Comparison of ENCODE assay signal across 10 cellular contexts in genomic region chr12:19546611-19547162, GRCh38.
DNase-seq lines count a peak whose midpoint lies in the region; ATAC-seq, FAIRE-seq and TF ChIP-seq lines count a peak whose summit lies in the region.
"Had no signal": no experiment of that assay in that cellular context is flagged by ENCODE, and none has a peak within 500 bp of the region (broad histone marks: within the 10 kb centered on the region; RNA-seq: fewer than 3 reads in every experiment).

No MANE protein-coding gene starts in this region.

- TF ChIP-seq CTCF in right lobe of liver (IDR thresholded peaks at IDR 0.05): no peak
- TF ChIP-seq CTCF in HepG2 (CRISPR knock-in tag; IDR thresholded peaks at IDR 0.05): no peak
- TF ChIP-seq CTCF in gastroesophageal sphincter (IDR thresholded peaks at IDR 0.05): no peak

- no peak overlapping the region for H3K14ac ChIP-seq in neuronal stem cell (ENCODE audit: low read length)

- in situ Hi-C loops in HepG2 (cut with HindIII; ENCODE audit: extremely low pct_ligation_motif_present, low pct_unique_long_range_greater_than_20kb): no loop called here

- H3K27me3 ChIP-seq in right lobe of liver (no peaks in the 10 kb centered on the region), HepG2 (ENCODE audit: control insufficient read depth in 1 of 2, insufficient read depth in 2 of 2, low read length in 2 of 2) (no peaks in the 10 kb centered on the region), gastroesophageal sphincter (no peaks in the 10 kb centered on the region), neuronal stem cell (ENCODE audit: control insufficient read depth in 3 of 3, insufficient read depth in 3 of 3, low read depth in 1 of 3, low read length in 3 of 3) (no peaks in the 10 kb centered on the region), aorta (ENCODE audit: control insufficient read depth in 1 of 2, insufficient read depth in 2 of 2, low read length in 1 of 2) (no peaks in the 10 kb centered on the region)
- H3K27me3 ChIP-seq: pancreas had no signal

- peak in 3 of 4 donors; percentile 11 to 17 (median 12) for ATAC-seq in right lobe of liver
- no peak for ATAC-seq in HepG2
- ATAC-seq in gastroesophageal sphincter: no peak
- ATAC-seq in aorta (ENCODE audit: low FRiP score): peak; percentile 56
- no peak for ATAC-seq in HG03342 (IDR thresholded peaks at IDR 0.05; ENCODE audit: unreplicated experiment)

- H4K20me1 ChIP-seq in HepG2 (ENCODE audit: insufficient read depth, low read length): no peaks in the 10 kb centered on the region

- H2AFZ ChIP-seq in HepG2 (ENCODE audit: low read length) (no peak overlapping the region), neuronal stem cell (ENCODE audit: low read length) (peak overlapping the region; percentile 56)

- H4K91ac ChIP-seq in neuronal stem cell (ENCODE audit: low read depth, low read length, poor library complexity): no peak overlapping the region

- H3K9ac ChIP-seq in HepG2 (ENCODE audit: insufficient read depth, low read depth, low read length): no peak overlapping the region
- H3K9ac ChIP-seq in neuronal stem cell (ENCODE audit: low read depth, low read length, poor library complexity): no peak overlapping the region

- H3K27ac ChIP-seq in right lobe of liver: no peak overlapping the region
- no peak overlapping the region for H3K27ac ChIP-seq in HepG2 (ENCODE audit: extremely low read length, insufficient read depth, low read length)
- peak overlapping the region; percentile 61 to 68 (median 62) for H3K27ac ChIP-seq in gastroesophageal sphincter
- H3K27ac ChIP-seq in neuronal stem cell (replicated peaks; ENCODE audit: low read length): no peak overlapping the region
- peak overlapping the region; percentile 96 to 97 for H3K27ac ChIP-seq in aorta (ENCODE audit: low read depth in 1 of 2, low read length in 2 of 2)
- H3K27ac ChIP-seq: pancreas had no signal

- WGBS in right lobe of liver (ENCODE audit: insufficient coverage, low coverage, low lambda C conversion rate, missing lambda C conversion rate): 56% methylated on average over 6 of the region's 7 CpGs
- 78% methylated on average over 7 of the region's 7 CpGs for WGBS in HepG2 (ENCODE audit: low lambda C conversion rate)
- WGBS in gastroesophageal sphincter (ENCODE audit: low coverage in 1 of 2), 2 donors: 4 to 39% methylated on average over 4 to 7 of the region's 7 CpGs
- WGBS in neuronal stem cell (ENCODE audit: extremely low coverage in 2 of 2, insufficient read length in 2 of 2, insufficient replicate concordance in 1 of 2), 2 donors: no CpG with 5 or more reads among the region's 7 CpGs
- 2 to 4% methylated on average over 7 of the region's 7 CpGs for WGBS in aorta, 2 donors

- H3K79me2 ChIP-seq in HepG2 (ENCODE audit: insufficient read depth, low read length): no peaks in the 10 kb centered on the region

- H2AK5ac ChIP-seq in neuronal stem cell (ENCODE audit: low read depth, low read length): no peak overlapping the region

- no peaks in the 10 kb centered on the region for H3K4me1 ChIP-seq in right lobe of liver
- no peaks in the 10 kb centered on the region for H3K4me1 ChIP-seq in HepG2 (ENCODE audit: insufficient read depth, low read length)
- peaks cover 13 to 33% (median 17%) of the 10 kb centered on the region in 3 donors for H3K4me1 ChIP-seq in gastroesophageal sphincter
- peaks cover 5 to 19% of the 10 kb centered on the region in 2 donors for H3K4me1 ChIP-seq in neuronal stem cell (ENCODE audit: control insufficient read depth in 2 of 2, insufficient read depth in 1 of 2, low read depth in 1 of 2, low read length in 2 of 2)
- H3K4me1 ChIP-seq in aorta (ENCODE audit: control insufficient read depth in 1 of 2, insufficient read depth in 2 of 2, low read length in 2 of 2): peaks cover 2 to 13% of the 10 kb centered on the region in 2 donors
- H3K4me1 ChIP-seq: pancreas had no signal

- H3K4me3 ChIP-seq in right lobe of liver (no peak overlapping the region), HepG2 (replicated peaks in 1 of 3; ENCODE audit: insufficient read depth in 1 of 3, low read depth in 2 of 3, low read length in 3 of 3) (no peak overlapping the region), gastroesophageal sphincter (peak overlapping the region in 1 of 2 donors; percentile 6), neuronal stem cell (ENCODE audit: low read length in 2 of 2) (no peak overlapping the region), aorta (ENCODE audit: low read length in 2 of 2) (peak overlapping the region in 1 of 2 donors; percentile 39)
- H3K4me3 ChIP-seq: pancreas had no signal

- H3K9me3 ChIP-seq in right lobe of liver (no peaks in the 10 kb centered on the region), HepG2 (ENCODE audit: low read length) (no peaks in the 10 kb centered on the region), gastroesophageal sphincter (no peaks in the 10 kb centered on the region), neuronal stem cell (replicated peaks in 1 of 2; ENCODE audit: control insufficient read depth in 2 of 2, insufficient read depth in 1 of 2, low read depth in 1 of 2, low read length in 2 of 2) (no peaks in the 10 kb centered on the region), aorta (ENCODE audit: control insufficient read depth, low read length) (no peaks in the 10 kb centered on the region)
- H3K9me3 ChIP-seq: pancreas had no signal

- intact Hi-C loops in right lobe of liver (cut with DNase I): no loop called here
- intact Hi-C loops in HepG2 (cut with micrococcal nuclease; ENCODE audit: unreplicated experiment): no loop called here
- intact Hi-C loops in aorta (cut with DNase I): no loop called here

- no peaks in the 10 kb centered on the region for H3K79me1 ChIP-seq in neuronal stem cell (ENCODE audit: low read depth, low read length)

- no TSS peak for BruUV-seq in HepG2 (replicated peaks; lab: Mats Ljungman, UMichigan)

- H3K36me3 ChIP-seq in right lobe of liver (no peaks in the 10 kb centered on the region), HepG2 (replicated peaks in 1 of 2; ENCODE audit: control insufficient read depth in 1 of 2, insufficient read depth in 2 of 2, low read length in 2 of 2) (no peaks in the 10 kb centered on the region), gastroesophageal sphincter (no peaks in the 10 kb centered on the region), neuronal stem cell (replicated peaks in 1 of 2; ENCODE audit: control insufficient read depth in 2 of 2, insufficient read depth in 2 of 2, low read length in 2 of 2) (no peaks in the 10 kb centered on the region), aorta (ENCODE audit: control insufficient read depth in 1 of 2, insufficient read depth in 2 of 2, low read length in 1 of 2) (no peaks in the 10 kb centered on the region)
- H3K36me3 ChIP-seq: pancreas had no signal

- no peak overlapping the region for H3K18ac ChIP-seq in neuronal stem cell (ENCODE audit: low read length)

- H2BK12ac ChIP-seq in neuronal stem cell (ENCODE audit: low read length): no peak overlapping the region

- no peak overlapping the region for H4K8ac ChIP-seq in neuronal stem cell (ENCODE audit: low read depth, low read length)

- no peak overlapping the region for H3K4ac ChIP-seq in neuronal stem cell (ENCODE audit: low read length)

- H2BK120ac ChIP-seq in neuronal stem cell (ENCODE audit: low read depth, low read length): no peak overlapping the region

- no peak overlapping the region for H2BK15ac ChIP-seq in neuronal stem cell (ENCODE audit: low read length)

- TF ChIP-seq EP300 in HepG2 (IDR thresholded peaks at IDR 0.05; ENCODE audit: low read depth in 2 of 2, low read length in 2 of 2) (no peak), HepG2 (CRISPR knock-in tag; IDR thresholded peaks at IDR 0.05; ENCODE audit: borderline replicate concordance) (no peak), gastroesophageal sphincter (IDR thresholded peaks at IDR 0.05) (no peak)

- DNase-seq in right lobe of liver (no peak), HepG2 (ENCODE audit: low spot score) (no peak), neuronal stem cell (ENCODE audit: low spot score) (no peak), aorta (no peak), NCI-H1694 treated with DMSO at 0.1 percent for 48 hours (lab: John Stamatoyannopoulos, UW) (no peak)
- DNase-seq in activated naive CD4-positive, alpha-beta T cell treated with anti-CD3 and anti-CD28 coated beads, Interleukin-2, amount 50 U/mL, for 16 hours: no peak
- DNase-seq: activated CD4-positive, alpha-beta T cell treated with anti-CD3 and anti-CD28 coated beads for 4 hours; pancreas had no signal

- TF ChIP-seq RAD21 in HepG2 (CRISPR knock-in tag; IDR thresholded peaks at IDR 0.05): no peak

- TF ChIP-seq POLR2A in right lobe of liver (IDR thresholded peaks at IDR 0.05) (no peak), HepG2 (IDR thresholded peaks at IDR 0.05; ENCODE audit: insufficient read depth in 1 of 2, low read depth in 2 of 2, low read length in 2 of 2) (no peak), gastroesophageal sphincter (IDR thresholded peaks at IDR 0.05) (no peak)

- POLR2A ChIA-PET in HepG2 (lab: Yijun Ruan, JAX): no interaction called here

- H3K23ac ChIP-seq in neuronal stem cell (ENCODE audit: low read depth, low read length, poor library complexity): no peak overlapping the region

- H3K4me2 ChIP-seq in HepG2 (ENCODE audit: low read depth, low read length) (no peak overlapping the region), neuronal stem cell (ENCODE audit: insufficient read depth, low read length, poor library complexity, severe bottlenecking) (no peak overlapping the region)

- FAIRE-seq in HepG2 (lab: Jason Lieb, UNC): no peak
- FAIRE-seq: pancreas had no signal

- H2BK5ac ChIP-seq in neuronal stem cell (ENCODE audit: low read length): no peak overlapping the region

- CTCF ChIA-PET in HepG2 (lab: Yijun Ruan, JAX; ENCODE audit: low intra/inter-chr PET ratio, low total read pairs): no interaction called here

TF ChIP-seq in HepG2, 621 proteins besides CTCF, POLR2A, EP300 and RAD21 (continues in another document):
- no peak for TF ChIP-seq ZNF280B (CRISPR knock-in tag; IDR thresholded peaks at IDR 0.05; ENCODE audit: borderline replicate concordance)
- TF ChIP-seq CHD4 (IDR thresholded peaks at IDR 0.05; ENCODE audit: borderline replicate concordance, low read length): no peak
- TF ChIP-seq SP1 (IDR thresholded peaks at IDR 0.05): no peak
- TF ChIP-seq SP1 (CRISPR knock-in tag; IDR thresholded peaks at IDR 0.05): no peak
- TF ChIP-seq FOXP1 (IDR thresholded peaks at IDR 0.05): no peak
- no peak for TF ChIP-seq FOXP1 (CRISPR knock-in tag; IDR thresholded peaks at IDR 0.05)
- no peak for TF ChIP-seq RFX1 (IDR thresholded peaks at IDR 0.05)

Comparison
In these comparisons a context has a peak if more than half of its experiments do, and no peak if none do; other contexts are left out.
1. ATAC-seq: peak in right lobe of liver (3 of 4) and aorta (single experiment); none in HepG2 (single experiment), gastroesophageal sphincter (single experiment) and HG03342 (single experiment).
2. H3K27ac ChIP-seq: peak in gastroesophageal sphincter (4 of 4) and aorta (2 of 2); none in right lobe of liver (0 of 3), HepG2 (single experiment) and neuronal stem cell (single experiment).